1 cellular context compared by ENCODE assay signal in genomic region chr7:44885394-44886317, GRCh38.
A peak's percentile ranks its signal among the peaks of the same experiment; 100 is the strongest.
TF ChIP-seq lines count a peak whose summit lies in the region.

PURB (minus strand) TSS chr7:44885530; CDS start chr7:44885348, 182 bp downstream.

TF ChIP-seq in K562, 482 proteins besides CTCF, POLR2A, EP300 and RAD21 (continued from another document):
- TF ChIP-seq THRB (CRISPR knock-in tag; conservative IDR thresholded peaks at IDR 0.05) (0 out of 2 replicates have a peak, but pooled peaks have one; percentile 65), PHF8 (IDR thresholded peaks at IDR 0.05; ENCODE audit: borderline replicate concordance, low read length) (peak; percentile 87), SMAD1 (IDR thresholded peaks at IDR 0.05; ENCODE audit: low read depth, low read length, partially characterized antibody) (peak; percentile 26), GATA2 (CRISPR knock-in tag; IDR thresholded peaks at IDR 0.05) (no peak), SRSF7 (optimal IDR thresholded peaks at IDR 0.05; ENCODE audit: low read depth, low read length) (no peak), ZC3H11A (IDR thresholded peaks at IDR 0.05; ENCODE audit: low read depth, low read length) (no peak)
